25 cellular contexts compared by ENCODE assay signal in genomic region chr7:156307193-156307592, GRCh38.
"Had no signal": no experiment of that assay in that cellular context is flagged by ENCODE, and none has a peak within 500 bp of the region (broad histone marks: within the 10 kb centered on the region; RNA-seq: fewer than 3 reads in every experiment).

No MANE protein-coding gene starts in this region.

- H3K9me3 ChIP-seq: MG63, SJSA1 had no signal

- H3K27me3 ChIP-seq: MG63 had no signal

- H3K4me3 ChIP-seq: MG63, SJSA1, SK-N-MC had no signal

- H3K36me3 ChIP-seq: MG63, SJSA1 had no signal

- H3K27ac ChIP-seq: HL-60, SJSA1, SK-N-MC had no signal

- FAIRE-seq: HTR-8/SVneo, RCC 7860 had no signal

- DNase-seq: Karpas-422, KG1, MG63, NCI-H1092, NCI-H1105 treated with DMSO at 0.1 percent for 48 hours, NCI-H1417 treated with DMSO at 0.1 percent for 48 hours, NCI-H146, NCI-H1694 treated with DMSO at 0.1 percent for 48 hours, NCI-H1930, NCI-H2081 treated with DMSO at 0.1 percent for 48 hours, NCI-H2171, NCI-H226, NCI-H446, NCI-H510A, NCI-H524 treated with DMSO at 0.1 percent for 48 hours, NCI-H69, NCI-H774, Right ventricle myocardium superior, RPMI8226, SIG-M5 had no signal

- H3K4me1 ChIP-seq: SJSA1 had no signal
